ENCODE assay signal across 16 cellular contexts in genomic region chr1:88802950-88803349, GRCh38.
A peak's percentile ranks its signal among the peaks of the same experiment; 100 is the strongest.
DNase-seq lines count a peak whose midpoint lies in the region; ATAC-seq and TF ChIP-seq lines count a peak whose summit lies in the region.
"Had no signal": no experiment of that assay in that cellular context is flagged by ENCODE, and none has a peak within 500 bp of the region (broad histone marks: within the 10 kb centered on the region; RNA-seq: fewer than 3 reads in every experiment).

No MANE protein-coding gene starts in this region.

- no peak overlapping the region for H3K4me3 Mint-ChIP-seq in MCF 10A (ENCODE audit: unreplicated experiment)
- H3K4me3 Mint-ChIP-seq in activated CD8-positive, alpha-beta T cell treated with anti-CD3 and anti-CD28 coated beads, Interleukin-2, amount 10 ng/mL, durations not matched to agents 7 days and 5 days = no peak overlapping the region
- H3K4me3 Mint-ChIP-seq: activated B cell treated with CpG ODN at 0.5 μM for 24 hours, natural killer cell had no signal

- intact Hi-C loops in MCF 10A (cut with micrococcal nuclease) (no loop called here), breast epithelium (cut with DNase I; ENCODE audit: low total_unique reads) (no loop called here)

- CTCF ChIA-PET in MCF 10A (lab: Yijun Ruan, JAX) = no interaction called here
- CTCF ChIA-PET in activated CD8-positive, alpha-beta T cell treated with anti-CD3 and anti-CD28 coated beads, Interleukin-2, amount 10 ng/mL, durations not matched to agents 7 days and 5 days (lab: Charles Lee) = interaction anchor here (1.4 kb wide), 1 partner anchor 19 kb away, joined by 3 read pairs; no protein-coding TSS in a partner anchor

- no peak for TF ChIP-seq CTCF in MCF 10A (IDR thresholded peaks at IDR 0.05; ENCODE audit: unreplicated experiment)
- TF ChIP-seq CTCF in breast epithelium (IDR thresholded peaks at IDR 0.05) = no peak
- TF ChIP-seq CTCF in fibroblast of villous mesenchyme (IDR thresholded peaks at IDR 0.05; ENCODE audit: insufficient read depth, low read depth, low read length) = no peak

- H3K36me3 Mint-ChIP-seq in MCF 10A (ENCODE audit: insufficient read depth, unreplicated experiment) = peaks cover 45% of the 10 kb centered on the region
- H3K36me3 Mint-ChIP-seq in activated CD8-positive, alpha-beta T cell treated with anti-CD3 and anti-CD28 coated beads, Interleukin-2, amount 10 ng/mL, durations not matched to agents 7 days and 5 days (ENCODE audit: low read depth) = peaks cover 52% of the 10 kb centered on the region
- H3K36me3 Mint-ChIP-seq: natural killer cell had no signal

- H3K9me3 ChIP-seq in breast epithelium = no peaks in the 10 kb centered on the region

- peaks cover 12% of the 10 kb centered on the region for H3K4me1 Mint-ChIP-seq in MCF 10A (ENCODE audit: insufficient read depth, unreplicated experiment)
- peaks cover 13% of the 10 kb centered on the region for H3K4me1 Mint-ChIP-seq in activated CD8-positive, alpha-beta T cell treated with anti-CD3 and anti-CD28 coated beads, Interleukin-2, amount 10 ng/mL, durations not matched to agents 7 days and 5 days (ENCODE audit: low read depth)

- H3K27ac Mint-ChIP-seq in MCF 10A (ENCODE audit: low read depth, unreplicated experiment) = peak overlapping the region; percentile 90
- H3K27ac Mint-ChIP-seq in activated CD8-positive, alpha-beta T cell treated with anti-CD3 and anti-CD28 coated beads, Interleukin-2, amount 10 ng/mL, durations not matched to agents 7 days and 5 days = peak overlapping the region; percentile 56
- H3K27ac Mint-ChIP-seq: activated B cell treated with CpG ODN at 0.5 μM for 24 hours, natural killer cell had no signal

- H3K36me3 ChIP-seq in breast epithelium = peaks cover 5% of the 10 kb centered on the region

- H3K4me3 ChIP-seq in breast epithelium = no peak overlapping the region
- H3K4me3 ChIP-seq in fibroblast of villous mesenchyme (ENCODE audit: low read depth, low read length) = no peak overlapping the region

- H3K4me1 ChIP-seq in breast epithelium = no peaks in the 10 kb centered on the region

- no peak for ATAC-seq in activated CD8-positive, alpha-beta T cell treated with anti-CD3 and anti-CD28 coated beads, Interleukin-2, amount 10 ng/mL, durations not matched to agents 7 days and 5 days
- ATAC-seq in HG02623 (IDR thresholded peaks at IDR 0.05; ENCODE audit: unreplicated experiment) = no peak
- ATAC-seq: natural killer cell had no signal

- no peaks in the 10 kb centered on the region for H3K27me3 Mint-ChIP-seq in MCF 10A (ENCODE audit: insufficient read depth, unreplicated experiment)
- H3K27me3 Mint-ChIP-seq in activated CD8-positive, alpha-beta T cell treated with anti-CD3 and anti-CD28 coated beads, Interleukin-2, amount 10 ng/mL, durations not matched to agents 7 days and 5 days (ENCODE audit: low read depth) = no peaks in the 10 kb centered on the region
- H3K27me3 Mint-ChIP-seq: activated B cell treated with CpG ODN at 0.5 μM for 24 hours had no signal

- no peaks in the 10 kb centered on the region for H3K27me3 ChIP-seq in breast epithelium

- no peaks in the 10 kb centered on the region for H3K9me3 Mint-ChIP-seq in MCF 10A (ENCODE audit: unreplicated experiment)
- peaks cover 15% of the 10 kb centered on the region for H3K9me3 Mint-ChIP-seq in activated CD8-positive, alpha-beta T cell treated with anti-CD3 and anti-CD28 coated beads, Interleukin-2, amount 10 ng/mL, durations not matched to agents 7 days and 5 days (ENCODE audit: insufficient read depth)
- H3K9me3 Mint-ChIP-seq: natural killer cell had no signal

- BruUV-seq in MCF 10A (replicated peaks; lab: Mats Ljungman, UMichigan) = no TSS peak

- no peak for TF ChIP-seq POLR2A in breast epithelium (IDR thresholded peaks at IDR 0.05)

- DNase-seq in MCF 10A (ENCODE audit: unreplicated experiment) = peak; percentile 14
- DNase-seq in breast epithelium (ENCODE audit: low spot score in 2 of 2) = no peak
- no peak for DNase-seq in activated CD8-positive, alpha-beta T cell treated with anti-CD3 and anti-CD28 coated beads, Interleukin-2, amount 10 ng/mL, durations not matched to agents 7 days and 5 days
- DNase-seq in fibroblast of villous mesenchyme (ENCODE audit: low read depth) = peak; percentile 37
- no peak for DNase-seq in 8988T
- DNase-seq in globus pallidus (ENCODE audit: low spot score) = no peak
- DNase-seq in SIG-M5 (lab: John Stamatoyannopoulos, UW) = no peak
- DNase-seq: activated B cell treated with CpG ODN at 0.5 μM for 24 hours; activated gamma-delta T cell; effector CD8-positive, alpha-beta T cell; GOT3; natural killer cell; NCI-H2107; Right ventricle myocardium superior had no signal

- POLR2A ChIA-PET in MCF 10A (lab: Yijun Ruan, JAX) = no interaction called here
- POLR2A ChIA-PET in activated CD8-positive, alpha-beta T cell treated with anti-CD3 and anti-CD28 coated beads, Interleukin-2, amount 10 ng/mL, durations not matched to agents 7 days and 5 days (lab: Charles Lee) = no interaction called here

- no peak overlapping the region for H3K27ac ChIP-seq in breast epithelium
- H3K27ac ChIP-seq: C4-2B had no signal

Comparison
In these comparisons a context has a peak if more than half of its experiments do, and no peak if none do; other contexts are left out.
1. DNase-seq: peak in MCF 10A (single experiment) and fibroblast of villous mesenchyme (single experiment); none in breast epithelium (0 of 2), activated CD8-positive, alpha-beta T cell treated with anti-CD3 and anti-CD28 coated beads, Interleukin-2, amount 10 ng/mL, durations not matched to agents 7 days and 5 days (single experiment), 8988T (single experiment), globus pallidus (single experiment) and SIG-M5 (single experiment).